Comparison of ENCODE assay signal across 20 cellular contexts in genomic region chr15:60110909-60111308, GRCh38.
DNase-seq lines count a peak whose midpoint lies in the region; ATAC-seq and TF ChIP-seq lines count a peak whose summit lies in the region.
"Had no signal": no experiment of that assay in that cellular context is flagged by ENCODE, and none has a peak within 500 bp of the region (broad histone marks: within the 10 kb centered on the region; RNA-seq: fewer than 3 reads in every experiment).

No MANE protein-coding gene starts in this region.

- CTCF ChIA-PET in activated CD8-positive, alpha-beta T cell treated with anti-CD3 and anti-CD28 coated beads for 36 hours (lab: Charles Lee) = no interaction called here
- CTCF ChIA-PET in activated CD8-positive, alpha-beta T cell treated with anti-CD3 and anti-CD28 coated beads, Interleukin-2, amount 10 ng/mL, durations not matched to agents 7 days and 5 days (lab: Charles Lee) = no interaction called here
- CTCF ChIA-PET in T-cell (lab: Charles Lee) = no interaction called here

- no peak for DNase-seq in activated CD8-positive, alpha-beta T cell treated with anti-CD3 and anti-CD28 coated beads for 36 hours
- no peak for DNase-seq in activated CD8-positive, alpha-beta T cell treated with anti-CD3 and anti-CD28 coated beads, Interleukin-2, amount 10 ng/mL, durations not matched to agents 7 days and 5 days
- DNase-seq in GM06990 (ENCODE audit: extremely low read depth, insufficient read length) = peak; percentile 23
- DNase-seq in T-helper 2 cell treated with Interferon-gamma antibody and Interleukin-4, amounts not matched to agents 5 μg/mL and 100 μg/mL, for 36 hours (ENCODE audit: low spot score) = no peak
- DNase-seq in nephron progenitor cell = no peak
- no peak for DNase-seq in T-cell
- DNase-seq in effector memory CD8-positive, alpha-beta T cell = no peak
- DNase-seq in immature natural killer cell = no peak
- DNase-seq: 8988T, COR-L47, DMS 273 treated with DMSO at 0.1 percent for 48 hours, GDM1, NCI-H1092 treated with DMSO at 0.1 percent for 48 hours, NCI-H146, NCI-H2029 treated with DMSO at 0.1 percent for 48 hours, NCI-H2171, NCI-H526 treated with DMSO at 0.1 percent for 48 hours, Peyer's patch had no signal

- H3K4me3 Mint-ChIP-seq in activated CD8-positive, alpha-beta T cell treated with anti-CD3 and anti-CD28 coated beads for 36 hours = no peak overlapping the region
- H3K4me3 Mint-ChIP-seq in activated CD8-positive, alpha-beta T cell treated with anti-CD3 and anti-CD28 coated beads, Interleukin-2, amount 10 ng/mL, durations not matched to agents 7 days and 5 days = no peak overlapping the region
- no peak overlapping the region for H3K4me3 Mint-ChIP-seq in T-helper 2 cell treated with Interferon-gamma antibody and Interleukin-4, amounts not matched to agents 5 μg/mL and 100 μg/mL, for 36 hours
- H3K4me3 Mint-ChIP-seq in nephron progenitor cell = no peak overlapping the region
- H3K4me3 Mint-ChIP-seq in T-cell = no peak overlapping the region
- H3K4me3 Mint-ChIP-seq in effector memory CD8-positive, alpha-beta T cell = no peak overlapping the region
- no peak overlapping the region for H3K4me3 Mint-ChIP-seq in immature natural killer cell
- H3K4me3 Mint-ChIP-seq: B cell had no signal

- no peaks in the 10 kb centered on the region for H3K36me3 ChIP-seq in GM06990 (ENCODE audit: control insufficient read depth, insufficient read depth, low read length)
- H3K36me3 ChIP-seq: Peyer's patch had no signal

- intact Hi-C loops in activated CD8-positive, alpha-beta T cell treated with anti-CD3 and anti-CD28 coated beads for 36 hours (cut with micrococcal nuclease) = no loop called here

- POLR2A ChIA-PET in activated CD8-positive, alpha-beta T cell treated with anti-CD3 and anti-CD28 coated beads for 36 hours (lab: Charles Lee) = no interaction called here
- POLR2A ChIA-PET in activated CD8-positive, alpha-beta T cell treated with anti-CD3 and anti-CD28 coated beads, Interleukin-2, amount 10 ng/mL, durations not matched to agents 7 days and 5 days (lab: Charles Lee) = no interaction called here
- POLR2A ChIA-PET in T-cell (lab: Charles Lee) = no interaction called here

- peaks cover 18% of the 10 kb centered on the region for H3K4me1 Mint-ChIP-seq in activated CD8-positive, alpha-beta T cell treated with anti-CD3 and anti-CD28 coated beads for 36 hours (ENCODE audit: low read depth)
- no peaks in the 10 kb centered on the region for H3K4me1 Mint-ChIP-seq in activated CD8-positive, alpha-beta T cell treated with anti-CD3 and anti-CD28 coated beads, Interleukin-2, amount 10 ng/mL, durations not matched to agents 7 days and 5 days (ENCODE audit: low read depth)
- peaks cover 12% of the 10 kb centered on the region for H3K4me1 Mint-ChIP-seq in T-helper 2 cell treated with Interferon-gamma antibody and Interleukin-4, amounts not matched to agents 5 μg/mL and 100 μg/mL, for 36 hours (ENCODE audit: low read depth)
- peaks cover 21% of the 10 kb centered on the region for H3K4me1 Mint-ChIP-seq in nephron progenitor cell
- no peaks in the 10 kb centered on the region for H3K4me1 Mint-ChIP-seq in T-cell
- H3K4me1 Mint-ChIP-seq in effector memory CD8-positive, alpha-beta T cell (ENCODE audit: low read depth in 2 of 2) = no peaks in the 10 kb centered on the region
- H3K4me1 Mint-ChIP-seq in immature natural killer cell = no peaks in the 10 kb centered on the region
- H3K4me1 Mint-ChIP-seq: B cell had no signal

- peaks cover 7% of the 10 kb centered on the region for H3K27me3 Mint-ChIP-seq in activated CD8-positive, alpha-beta T cell treated with anti-CD3 and anti-CD28 coated beads for 36 hours
- H3K27me3 Mint-ChIP-seq in activated CD8-positive, alpha-beta T cell treated with anti-CD3 and anti-CD28 coated beads, Interleukin-2, amount 10 ng/mL, durations not matched to agents 7 days and 5 days (ENCODE audit: low read depth) = peaks cover 17% of the 10 kb centered on the region
- H3K27me3 Mint-ChIP-seq in T-helper 2 cell treated with Interferon-gamma antibody and Interleukin-4, amounts not matched to agents 5 μg/mL and 100 μg/mL, for 36 hours (ENCODE audit: low read depth) = no peaks in the 10 kb centered on the region
- H3K27me3 Mint-ChIP-seq in nephron progenitor cell (ENCODE audit: low read depth, poor library complexity) (peaks cover 3% of the 10 kb centered on the region), T-cell (peaks cover 5 to 7% of the 10 kb centered on the region in 2 donors), immature natural killer cell (ENCODE audit: low read depth in 3 of 3) (peaks cover 1 to 14% (median 4%) of the 10 kb centered on the region in 3 donors)
- H3K27me3 Mint-ChIP-seq in effector memory CD8-positive, alpha-beta T cell = peaks cover 19 to 36% of the 10 kb centered on the region in 2 donors

- no peak for TF ChIP-seq CTCF in activated CD8-positive, alpha-beta T cell treated with anti-CD3 and anti-CD28 coated beads for 36 hours (IDR thresholded peaks at IDR 0.05)
- TF ChIP-seq CTCF in GM06990 (IDR thresholded peaks at IDR 0.05; ENCODE audit: insufficient read depth, low read length, poor library complexity, severe bottlenecking) = no peak
- no peak for TF ChIP-seq CTCF in nephron progenitor cell (IDR thresholded peaks at IDR 0.05)

- peak; percentile 47 for ATAC-seq in activated CD8-positive, alpha-beta T cell treated with anti-CD3 and anti-CD28 coated beads for 36 hours
- ATAC-seq in activated CD8-positive, alpha-beta T cell treated with anti-CD3 and anti-CD28 coated beads, Interleukin-2, amount 10 ng/mL, durations not matched to agents 7 days and 5 days = no peak
- ATAC-seq in T-cell (replicated peaks in 1 of 4) = no peak
- no peak for ATAC-seq in effector memory CD8-positive, alpha-beta T cell (replicated peaks)
- ATAC-seq: K562 had no signal

- H3K9me3 Mint-ChIP-seq in activated CD8-positive, alpha-beta T cell treated with anti-CD3 and anti-CD28 coated beads for 36 hours = no peaks in the 10 kb centered on the region
- no peaks in the 10 kb centered on the region for H3K9me3 Mint-ChIP-seq in activated CD8-positive, alpha-beta T cell treated with anti-CD3 and anti-CD28 coated beads, Interleukin-2, amount 10 ng/mL, durations not matched to agents 7 days and 5 days (ENCODE audit: insufficient read depth)
- no peaks in the 10 kb centered on the region for H3K9me3 Mint-ChIP-seq in T-helper 2 cell treated with Interferon-gamma antibody and Interleukin-4, amounts not matched to agents 5 μg/mL and 100 μg/mL, for 36 hours
- peaks cover 11% of the 10 kb centered on the region for H3K9me3 Mint-ChIP-seq in nephron progenitor cell
- H3K9me3 Mint-ChIP-seq in T-cell = peaks cover 0 to 4% (median 0%) of the 10 kb centered on the region in 3 donors
- no peaks in the 10 kb centered on the region for H3K9me3 Mint-ChIP-seq in effector memory CD8-positive, alpha-beta T cell
- no peaks in the 10 kb centered on the region for H3K9me3 Mint-ChIP-seq in immature natural killer cell

- peak overlapping the region; percentile 19 for H3K27ac Mint-ChIP-seq in activated CD8-positive, alpha-beta T cell treated with anti-CD3 and anti-CD28 coated beads for 36 hours
- H3K27ac Mint-ChIP-seq in activated CD8-positive, alpha-beta T cell treated with anti-CD3 and anti-CD28 coated beads, Interleukin-2, amount 10 ng/mL, durations not matched to agents 7 days and 5 days = no peak overlapping the region
- peak overlapping the region; percentile 65 for H3K27ac Mint-ChIP-seq in T-helper 2 cell treated with Interferon-gamma antibody and Interleukin-4, amounts not matched to agents 5 μg/mL and 100 μg/mL, for 36 hours
- H3K27ac Mint-ChIP-seq in nephron progenitor cell = peak overlapping the region; percentile 25
- H3K27ac Mint-ChIP-seq in T-cell = no peak overlapping the region
- H3K27ac Mint-ChIP-seq in effector memory CD8-positive, alpha-beta T cell = no peak overlapping the region
- no peak overlapping the region for H3K27ac Mint-ChIP-seq in immature natural killer cell
- H3K27ac Mint-ChIP-seq: B cell had no signal

- H3K4me3 ChIP-seq in GM06990 (replicated peaks; ENCODE audit: low read depth, low read length) = no peak overlapping the region
- H3K4me3 ChIP-seq: K562, Peyer's patch had no signal

- H3K36me3 Mint-ChIP-seq in activated CD8-positive, alpha-beta T cell treated with anti-CD3 and anti-CD28 coated beads for 36 hours (ENCODE audit: low read depth) = no peaks in the 10 kb centered on the region
- no peaks in the 10 kb centered on the region for H3K36me3 Mint-ChIP-seq in activated CD8-positive, alpha-beta T cell treated with anti-CD3 and anti-CD28 coated beads, Interleukin-2, amount 10 ng/mL, durations not matched to agents 7 days and 5 days (ENCODE audit: low read depth)
- H3K36me3 Mint-ChIP-seq in T-helper 2 cell treated with Interferon-gamma antibody and Interleukin-4, amounts not matched to agents 5 μg/mL and 100 μg/mL, for 36 hours (ENCODE audit: low read depth) = no peaks in the 10 kb centered on the region
- H3K36me3 Mint-ChIP-seq in nephron progenitor cell (ENCODE audit: low read depth) (peaks cover 15% of the 10 kb centered on the region), T-cell (no peaks in the 10 kb centered on the region), immature natural killer cell (no peaks in the 10 kb centered on the region)
- no peaks in the 10 kb centered on the region for H3K36me3 Mint-ChIP-seq in effector memory CD8-positive, alpha-beta T cell (ENCODE audit: insufficient read depth)

- no peaks in the 10 kb centered on the region for H3K27me3 ChIP-seq in GM06990 (replicated peaks; ENCODE audit: control insufficient read depth, insufficient read depth, low read length)
- H3K27me3 ChIP-seq: Peyer's patch had no signal

Comparison
In these comparisons a context has a peak if more than half of its experiments do, and no peak if none do; other contexts are left out.
1. H3K27ac Mint-ChIP-seq: peak in activated CD8-positive, alpha-beta T cell treated with anti-CD3 and anti-CD28 coated beads for 36 hours (single experiment), T-helper 2 cell treated with Interferon-gamma antibody and Interleukin-4, amounts not matched to agents 5 μg/mL and 100 μg/mL, for 36 hours (single experiment) and nephron progenitor cell (single experiment); none in activated CD8-positive, alpha-beta T cell treated with anti-CD3 and anti-CD28 coated beads, Interleukin-2, amount 10 ng/mL, durations not matched to agents 7 days and 5 days (single experiment), T-cell (0 of 2), effector memory CD8-positive, alpha-beta T cell (0 of 2) and immature natural killer cell (0 of 6).